Comparison of ENCODE assay signal across 8 cellular contexts in genomic region chr4:173990126-173990878, GRCh38.
DNase-seq lines count a peak whose midpoint lies in the region; ATAC-seq and TF ChIP-seq lines count a peak whose summit lies in the region.

No MANE protein-coding gene starts in this region.

- ATAC-seq in stimulated activated naive CD8-positive, alpha-beta T cell treated with anti-CD3 and anti-CD28 coated beads, Interleukin-15, Interleukin-2, amounts not matched to agents 100 U/mL and 50 U/mL, for 24 hours: no peak
- no peak for ATAC-seq in omental fat pad (ENCODE audit: low FRiP score)

- peak; percentile 23 for DNase-seq in NCI-H82 (lab: John Stamatoyannopoulos, UW)
- DNase-seq in NCI-H82 treated with DMSO at 0.1 percent for 48 hours (lab: John Stamatoyannopoulos, UW; ENCODE audit: unreplicated experiment): no peak
- peak; percentile 39 for DNase-seq in NOMO-1 treated with DMSO at 0.1 percent for 48 hours (lab: John Stamatoyannopoulos, UW; ENCODE audit: unreplicated experiment)
- DNase-seq in fibroblast of lung (ENCODE audit: low read depth in 2 of 2): peak; percentile 20 to 72
- DNase-seq in pons (ENCODE audit: low spot score): peak; percentile 34
- no peak for DNase-seq in stimulated activated naive CD8-positive, alpha-beta T cell treated with anti-CD3 and anti-CD28 coated beads, Interleukin-15, Interleukin-2, amounts not matched to agents 100 U/mL and 50 U/mL, for 24 hours
- DNase-seq in omental fat pad (ENCODE audit: low spot score): no peak
- no peak for DNase-seq in NCI-H2029 (lab: John Stamatoyannopoulos, UW)

- H3K9ac ChIP-seq in fibroblast of lung (ENCODE audit: insufficient read depth, low read length): no peak overlapping the region

- no peak overlapping the region for H3K4me2 ChIP-seq in fibroblast of lung (ENCODE audit: extremely low read depth, insufficient read depth, low read length)

- H2AFZ ChIP-seq in fibroblast of lung (ENCODE audit: low read length): no peak overlapping the region

- no peaks in the 10 kb centered on the region for H3K79me2 ChIP-seq in fibroblast of lung (ENCODE audit: control insufficient read depth, insufficient read depth, low read length)

- H3K36me3 ChIP-seq in fibroblast of lung (ENCODE audit: control insufficient read depth, insufficient read depth, low read length): no peaks in the 10 kb centered on the region

- no peak overlapping the region for H3K4me3 ChIP-seq in fibroblast of lung (replicated peaks in 1 of 4; ENCODE audit: control extremely low read depth in 1 of 4, insufficient read depth in 1 of 4, low read depth in 3 of 4, low read length in 4 of 4)

- no peaks in the 10 kb centered on the region for H4K20me1 ChIP-seq in fibroblast of lung (ENCODE audit: control insufficient read depth, extremely low read depth, insufficient read depth, low read length)

- peak; percentile 66 to 79 for TF ChIP-seq CTCF in fibroblast of lung (conservative IDR thresholded peaks at IDR 0.05 in 1 of 2, IDR thresholded peaks at IDR 0.05 in 1 of 2; ENCODE audit: low read depth in 1 of 2, low read length in 2 of 2)
- no peak for TF ChIP-seq CTCF in omental fat pad (IDR thresholded peaks at IDR 0.05)

- no peaks in the 10 kb centered on the region for H3K27me3 ChIP-seq in fibroblast of lung (ENCODE audit: control insufficient read depth, insufficient read depth, low read length)

- H3K27ac ChIP-seq in fibroblast of lung (ENCODE audit: insufficient read depth, low read length): no peak overlapping the region

- H3K4me1 ChIP-seq in fibroblast of lung (ENCODE audit: control insufficient read depth, extremely low read depth, insufficient read depth, low read length): no peaks in the 10 kb centered on the region

- H3K9me3 ChIP-seq in fibroblast of lung (ENCODE audit: control insufficient read depth, insufficient read depth, low read depth, low read length): no peaks in the 10 kb centered on the region

Comparison
In these comparisons a context has a peak if more than half of its experiments do, and no peak if none do; other contexts are left out.
1. DNase-seq: peak in NCI-H82 (single experiment), NOMO-1 treated with DMSO at 0.1 percent for 48 hours (single experiment), fibroblast of lung (2 of 2) and pons (single experiment); none in NCI-H82 treated with DMSO at 0.1 percent for 48 hours (single experiment), stimulated activated naive CD8-positive, alpha-beta T cell treated with anti-CD3 and anti-CD28 coated beads, Interleukin-15, Interleukin-2, amounts not matched to agents 100 U/mL and 50 U/mL, for 24 hours (single experiment), omental fat pad (single experiment) and NCI-H2029 (single experiment).
2. CTCF ChIP-seq: peak in fibroblast of lung (2 of 2); none in omental fat pad (0 of 3).